Comparison of ENCODE assay signal across 8 cellular contexts in genomic region chr15:49620174-49620573, GRCh38. TPM values are rescaled to one million over a fixed set of nuclear protein-coding genes. Genes with fewer than 3 reads are reported as not detected.
A peak's percentile ranks its signal among the peaks of the same experiment; 100 is the strongest.
DNase-seq lines count a peak whose midpoint lies in the region; ATAC-seq and TF ChIP-seq lines count a peak whose summit lies in the region.

No MANE protein-coding gene starts in this region.

- peaks cover 30% of the 10 kb centered on the region for H3K36me3 Mint-ChIP-seq in CD4-positive, CD25-positive, alpha-beta regulatory T cell
- peaks cover 13% of the 10 kb centered on the region for H3K36me3 Mint-ChIP-seq in activated CD4-positive, alpha-beta memory T cell treated with anti-CD3 and anti-CD28 coated beads, Interleukin-2, amount 10 ng/mL, durations not matched to agents 7 days and 5 days (ENCODE audit: low read depth)
- H3K36me3 Mint-ChIP-seq in progenitor cell of endocrine pancreas (ENCODE audit: insufficient read depth): peaks cover 18% of the 10 kb centered on the region

- TF ChIP-seq CTCF in progenitor cell of endocrine pancreas (IDR thresholded peaks at IDR 0.05; ENCODE audit: unreplicated experiment): no peak

- H3K4me1 Mint-ChIP-seq in CD4-positive, CD25-positive, alpha-beta regulatory T cell: peaks cover 38 to 48% (median 45%) of the 10 kb centered on the region in 4 donors
- H3K4me1 Mint-ChIP-seq in activated CD4-positive, alpha-beta memory T cell treated with anti-CD3 and anti-CD28 coated beads, Interleukin-2, amount 10 ng/mL, durations not matched to agents 7 days and 5 days: peaks cover 31% of the 10 kb centered on the region
- H3K4me1 Mint-ChIP-seq in progenitor cell of endocrine pancreas (ENCODE audit: low read depth): peaks cover 31% of the 10 kb centered on the region

- H3K27ac Mint-ChIP-seq in CD4-positive, CD25-positive, alpha-beta regulatory T cell: peak overlapping the region; percentile 97 to 99 (median 98)
- H3K27ac Mint-ChIP-seq in activated CD4-positive, alpha-beta memory T cell treated with anti-CD3 and anti-CD28 coated beads, Interleukin-2, amount 10 ng/mL, durations not matched to agents 7 days and 5 days: peak overlapping the region; percentile 85
- H3K27ac Mint-ChIP-seq in progenitor cell of endocrine pancreas: peak overlapping the region; percentile 100

- peaks cover 0 to 4% of the 10 kb centered on the region in 2 experiments for H3K9me3 ChIP-seq in CD4-positive, CD25-positive, alpha-beta regulatory T cell (ENCODE audit: control insufficient read depth in 2 of 2, low read length in 2 of 2)

- peak overlapping the region; percentile 98 to 100 (median 98) for H3K4me3 Mint-ChIP-seq in CD4-positive, CD25-positive, alpha-beta regulatory T cell
- H3K4me3 Mint-ChIP-seq in activated CD4-positive, alpha-beta memory T cell treated with anti-CD3 and anti-CD28 coated beads, Interleukin-2, amount 10 ng/mL, durations not matched to agents 7 days and 5 days: peak overlapping the region; percentile 88
- peak overlapping the region; percentile 98 for H3K4me3 Mint-ChIP-seq in progenitor cell of endocrine pancreas (ENCODE audit: low read depth)

- no peaks in the 10 kb centered on the region for H3K27me3 ChIP-seq in CD4-positive, CD25-positive, alpha-beta regulatory T cell (ENCODE audit: control insufficient read depth, insufficient read depth, low read length)

- peaks cover 26% of the 10 kb centered on the region for H3K4me1 ChIP-seq in CD4-positive, CD25-positive, alpha-beta regulatory T cell (ENCODE audit: control insufficient read depth, insufficient read depth, low read length, poor library complexity, severe bottlenecking)

- no peak for DNase-seq in CD4-positive, CD25-positive, alpha-beta regulatory T cell
- DNase-seq in activated CD4-positive, alpha-beta memory T cell treated with anti-CD3 and anti-CD28 coated beads, Interleukin-2, amount 10 ng/mL, durations not matched to agents 7 days and 5 days: no peak
- DNase-seq in foreskin melanocyte: peak; percentile 34
- no peak for DNase-seq in progenitor cell of endocrine pancreas (ENCODE audit: low spot score, unreplicated experiment)

- peaks cover 5% of the 10 kb centered on the region for H3K27me3 Mint-ChIP-seq in CD4-positive, CD25-positive, alpha-beta regulatory T cell
- no peaks in the 10 kb centered on the region for H3K27me3 Mint-ChIP-seq in activated CD4-positive, alpha-beta memory T cell treated with anti-CD3 and anti-CD28 coated beads, Interleukin-2, amount 10 ng/mL, durations not matched to agents 7 days and 5 days
- H3K27me3 Mint-ChIP-seq in progenitor cell of endocrine pancreas: no peaks in the 10 kb centered on the region

- peaks cover 5% of the 10 kb centered on the region for H3K36me3 ChIP-seq in CD4-positive, CD25-positive, alpha-beta regulatory T cell (ENCODE audit: control insufficient read depth, insufficient read depth, low read length)

- POLR2A ChIA-PET in activated CD4-positive, alpha-beta memory T cell treated with anti-CD3 and anti-CD28 coated beads, Interleukin-2, amount 10 ng/mL, durations not matched to agents 7 days and 5 days (lab: Charles Lee): interaction anchor here (1.2 to 1.5 kb wide), 2 partner anchors 450 to 742 kb away, joined by 3 read pairs; partner anchors contain the start of genes EID1 and GALK2

- CTCF ChIA-PET in activated CD4-positive, alpha-beta memory T cell treated with anti-CD3 and anti-CD28 coated beads, Interleukin-2, amount 10 ng/mL, durations not matched to agents 7 days and 5 days (lab: Charles Lee): interaction anchor here (0.9 kb wide), 1 partner anchor 120 kb away, joined by 4 read pairs; no protein-coding TSS in a partner anchor

- H3K27ac ChIP-seq in CD4-positive, CD25-positive, alpha-beta regulatory T cell (ENCODE audit: insufficient read depth, low read length, poor library complexity, severe bottlenecking): peak overlapping the region; percentile 89

- no peak for ATAC-seq in CD4-positive, CD25-positive, alpha-beta regulatory T cell (ENCODE audit: low read depth in 2 of 2)
- ATAC-seq in HG02970 (IDR thresholded peaks at IDR 0.05; ENCODE audit: low FRiP score, unreplicated experiment) (peak; percentile 2), HG02852 (IDR thresholded peaks at IDR 0.05; ENCODE audit: unreplicated experiment) (no peak), GM21528 (IDR thresholded peaks at IDR 0.05; ENCODE audit: low FRiP score, unreplicated experiment) (no peak), HG02623 (IDR thresholded peaks at IDR 0.05; ENCODE audit: unreplicated experiment) (no peak)

- peaks cover 0 to 13% (median 2%) of the 10 kb centered on the region in 7 donors for H3K9me3 Mint-ChIP-seq in CD4-positive, CD25-positive, alpha-beta regulatory T cell
- peaks cover 6% of the 10 kb centered on the region for H3K9me3 Mint-ChIP-seq in activated CD4-positive, alpha-beta memory T cell treated with anti-CD3 and anti-CD28 coated beads, Interleukin-2, amount 10 ng/mL, durations not matched to agents 7 days and 5 days
- peaks cover 12% of the 10 kb centered on the region for H3K9me3 Mint-ChIP-seq in progenitor cell of endocrine pancreas (ENCODE audit: low read depth)

- peak overlapping the region; percentile 86 for H3K4me3 ChIP-seq in CD4-positive, CD25-positive, alpha-beta regulatory T cell (ENCODE audit: low read depth, low read length)

RNA-seq across cellular contexts. Expression of gene FAM227B, which starts 0.4 kb away (rescaled TPM):
- total RNA-seq in CD4-positive, CD25-positive, alpha-beta regulatory T cell: 4.5 TPM
- polyA plus RNA-seq in CD4-positive, CD25-positive, alpha-beta regulatory T cell: 10 to 100 TPM; 11.3 to 18.3 (median 15.7) TPM
- 1 to 10 TPM; 3.5 to 3.7 TPM for total RNA-seq in activated CD4-positive, alpha-beta memory T cell treated with anti-CD3 and anti-CD28 coated beads, Interleukin-2, amount 10 ng/mL, durations not matched to agents 7 days and 5 days
- 8.3 and 8.9 TPM in 2 replicates for total RNA-seq in progenitor cell of endocrine pancreas

RNA-seq across cellular contexts. Expression of gene DTWD1, which starts 0.7 kb away (rescaled TPM):
- 11.2 TPM for total RNA-seq in CD4-positive, CD25-positive, alpha-beta regulatory T cell
- 10 to 100 TPM; 15.4 to 23.9 (median 20.8) TPM for polyA plus RNA-seq in CD4-positive, CD25-positive, alpha-beta regulatory T cell
- 10 to 100 TPM; 12.5 to 13.4 TPM for total RNA-seq in activated CD4-positive, alpha-beta memory T cell treated with anti-CD3 and anti-CD28 coated beads, Interleukin-2, amount 10 ng/mL, durations not matched to agents 7 days and 5 days
- 35.7 and 37.2 TPM in 2 replicates for total RNA-seq in progenitor cell of endocrine pancreas
